19 cellular contexts compared by ENCODE assay signal in the genomic region with DNA sequence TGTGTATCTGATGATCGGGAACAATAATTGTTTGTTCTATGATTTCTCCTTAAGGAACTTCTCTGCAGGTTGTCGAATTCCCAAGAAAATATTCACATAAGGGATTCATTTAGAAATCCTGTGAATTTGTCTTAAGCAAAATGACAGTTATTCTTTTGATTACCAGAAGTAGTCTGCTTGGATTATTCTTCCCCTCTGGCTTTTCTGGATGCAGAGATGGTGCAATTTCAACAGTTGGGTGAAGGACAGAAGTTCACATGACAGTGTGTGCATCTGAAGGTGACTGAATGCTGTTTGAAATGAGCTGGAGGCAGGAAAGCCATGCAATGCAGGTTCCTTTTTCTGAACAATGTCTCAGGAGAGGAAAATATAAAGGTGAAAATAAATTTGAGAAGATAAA.
DNase-seq lines count a peak whose midpoint lies in the region; ATAC-seq, FAIRE-seq and TF ChIP-seq lines count a peak whose summit lies in the region.
"Had no signal": no experiment of that assay in that cellular context is flagged by ENCODE, and none has a peak within 500 bp of the region (broad histone marks: within the 10 kb centered on the region; RNA-seq: fewer than 3 reads in every experiment).

No MANE protein-coding gene starts in this region.

- H3K27ac Mint-ChIP-seq in astrocyte (ENCODE audit: unreplicated experiment) (peak overlapping the region; percentile 68), Calu3 (ENCODE audit: unreplicated experiment) (no peak overlapping the region)
- peak overlapping the region in 6 of 9 donors; percentile 4 to 79 (median 36) for H3K27ac Mint-ChIP-seq in naive thymus-derived CD4-positive, alpha-beta T cell

- POLR2A ChIA-PET in IMR-90 (lab: Charles Lee; ENCODE audit: unreplicated experiment): no interaction called here
- POLR2A ChIA-PET in naive thymus-derived CD4-positive, alpha-beta T cell (lab: Charles Lee): interaction anchor here (1.0 to 1.6 kb wide), 2 partner anchors 9 to 40 kb away, joined by 3 to 4 read pairs; no protein-coding TSS in a partner anchor

- in situ Hi-C loops in IMR-90 (cut with MboI; ENCODE audit: low sequenced_read_pairs): no loop called here

- H4K8ac ChIP-seq in IMR-90 (ENCODE audit: low read depth in 2 of 2, low read length in 2 of 2): no peak overlapping the region

- CTCF ChIA-PET in IMR-90 (lab: Yijun Ruan, JAX): interaction anchor here (0.7 to 0.9 kb wide), 2 partner anchors 11 to 52 kb away, joined by 3 read pairs; no protein-coding TSS in a partner anchor
- CTCF ChIA-PET in naive thymus-derived CD4-positive, alpha-beta T cell (lab: Charles Lee): interaction anchor here (0.7 to 2.6 kb wide), 2 partner anchors 234 to 282 kb away, joined by 3 to 17 read pairs; a partner anchor contains a TSS
- CTCF ChIA-PET in Calu3 (lab: Charles Lee): no interaction called here

- no peak overlapping the region; the same call in 1 of the 2 replicates for H4K5ac ChIP-seq in IMR-90 (ENCODE audit: low read depth, low read length)

- H3K23ac ChIP-seq in IMR-90 (ENCODE audit: low read depth, low read length): no peak overlapping the region

- H3K4me2 ChIP-seq in IMR-90 (ENCODE audit: low read depth, low read length) (peak overlapping the region; percentile 17; the same call in 1 of the 2 replicates), astrocyte (ENCODE audit: low read length) (no peak overlapping the region)

- H3K27me3 ChIP-seq in IMR-90 (ENCODE audit: control insufficient read depth, insufficient read depth, low read length) (no peaks in the 10 kb centered on the region), astrocyte (ENCODE audit: insufficient read depth, low read length) (no peaks in the 10 kb centered on the region)
- no peaks in the 10 kb centered on the region for H3K27me3 ChIP-seq in naive thymus-derived CD4-positive, alpha-beta T cell (ENCODE audit: control insufficient read depth in 2 of 2, insufficient read depth in 2 of 2, low read length in 2 of 2)
- H3K27me3 ChIP-seq: body of pancreas, ovary, tibial nerve had no signal

- dilution Hi-C loops in IMR-90 (cut with HindIII; ENCODE audit: low sequenced_read_pairs, unreplicated experiment): no loop called here

- H3K9me3 Mint-ChIP-seq in astrocyte (ENCODE audit: unreplicated experiment) (no peaks in the 10 kb centered on the region), Calu3 (ENCODE audit: low read depth, unreplicated experiment) (no peaks in the 10 kb centered on the region)
- H3K9me3 Mint-ChIP-seq in naive thymus-derived CD4-positive, alpha-beta T cell: no peaks in the 10 kb centered on the region

- DNase-seq in COLO829 (ENCODE audit: low spot score) (peak; percentile 51), IMR-90 (no peak), astrocyte (ENCODE audit: low read depth) (no peak), Calu3 (no peak), NCI-H2081 (lab: John Stamatoyannopoulos, UW) (no peak)
- DNase-seq in naive thymus-derived CD4-positive, alpha-beta T cell: no peak
- DNase-seq: activated effector memory CD4-positive, alpha-beta T cell treated with Interleukin-2 at 50 U/mL for 16 hours; body of pancreas; DMS153; HCEC 1CT; hypothalamus; kidney glomerular epithelial cell; mucosa of descending colon; NCI-H345; ovary; SHP77 treated with DMSO at 0.1 percent for 48 hours; T1000 had no signal

- no peak overlapping the region for H3K27ac ChIP-seq in IMR-90 (ENCODE audit: insufficient read depth, low read length)
- H3K27ac ChIP-seq in astrocyte (ENCODE audit: low read depth, low read length): no peak overlapping the region
- no peak overlapping the region for H3K27ac ChIP-seq in naive thymus-derived CD4-positive, alpha-beta T cell (ENCODE audit: low read depth, low read length)
- H3K27ac ChIP-seq: body of pancreas, ovary, tibial nerve had no signal

- no peaks in the 10 kb centered on the region for H3K9me3 ChIP-seq in IMR-90 (ENCODE audit: control insufficient read depth, insufficient read depth, low read length)
- H3K9me3 ChIP-seq in astrocyte (ENCODE audit: insufficient read depth, low read depth, low read length): no peaks in the 10 kb centered on the region
- no peaks in the 10 kb centered on the region for H3K9me3 ChIP-seq in naive thymus-derived CD4-positive, alpha-beta T cell (ENCODE audit: control insufficient read depth in 2 of 3, low read length in 3 of 3)
- H3K9me3 ChIP-seq: body of pancreas, mucosa of descending colon, ovary, tibial nerve had no signal

- H3K4ac ChIP-seq in IMR-90 (ENCODE audit: low read depth, low read length): no peak overlapping the region

- no peak for TF ChIP-seq POLR2A in IMR-90 (IDR thresholded peaks at IDR 0.05; ENCODE audit: low read depth, low read length)

- H3K18ac ChIP-seq in IMR-90 (ENCODE audit: low read depth, low read length): no peak overlapping the region

- H3K4me3 ChIP-seq in IMR-90 (ENCODE audit: insufficient read depth, low read depth, low read length) (no peak overlapping the region), astrocyte (ENCODE audit: insufficient read depth, low read depth, low read length) (no peak overlapping the region)
- no peak overlapping the region for H3K4me3 ChIP-seq in naive thymus-derived CD4-positive, alpha-beta T cell (ENCODE audit: low read length)
- H3K4me3 ChIP-seq: body of pancreas, mucosa of descending colon, ovary, tibial nerve had no signal

- TF ChIP-seq CTCF in IMR-90 (conservative IDR thresholded peaks at IDR 0.05; ENCODE audit: low read depth, low read length) (no peak), astrocyte (IDR thresholded peaks at IDR 0.05; ENCODE audit: insufficient read depth, low read depth, low read length) (no peak), Calu3 (IDR thresholded peaks at IDR 0.05; ENCODE audit: unreplicated experiment) (no peak)

- no peaks in the 10 kb centered on the region for H3K27me3 Mint-ChIP-seq in astrocyte (ENCODE audit: low read depth, unreplicated experiment)
- H3K27me3 Mint-ChIP-seq in naive thymus-derived CD4-positive, alpha-beta T cell: no peaks in the 10 kb centered on the region
- no peaks in the 10 kb centered on the region for H3K27me3 Mint-ChIP-seq in Calu3 (ENCODE audit: unreplicated experiment)

- H3K9ac ChIP-seq in IMR-90 (ENCODE audit: low read depth, low read length) (no peak overlapping the region), astrocyte (ENCODE audit: low read length) (no peak overlapping the region)

- intact Hi-C loops in IMR-90 (cut with micrococcal nuclease) (no loop called here), Calu3 (cut with micrococcal nuclease; ENCODE audit: unreplicated experiment) (no loop called here)
- intact Hi-C loops in naive thymus-derived CD4-positive, alpha-beta T cell (cut with micrococcal nuclease): loop anchor here in 1 of 2 donors (1.0 kb wide), 1 partner anchor 8 kb away; no protein-coding TSS in a partner anchor

- no peak overlapping the region for H2BK120ac ChIP-seq in IMR-90 (ENCODE audit: low read depth, low read length)

- ATAC-seq in IMR-90 (ENCODE audit: low read depth) (peak; percentile 12; the same call in 1 of the 2 replicates), HG02571 (IDR thresholded peaks at IDR 0.05; ENCODE audit: unreplicated experiment) (no peak)
- ATAC-seq in naive thymus-derived CD4-positive, alpha-beta T cell: no peak
- ATAC-seq: body of pancreas, mucosa of descending colon had no signal

- peaks cover 13% of the 10 kb centered on the region for H3K79me2 ChIP-seq in astrocyte (ENCODE audit: insufficient read depth, low read length)

- BruUV-seq in IMR-90 (replicated peaks; lab: Mats Ljungman, UMichigan): no TSS peak
- BruUV-seq in Calu3 (replicated peaks; lab: Mats Ljungman, UMichigan): no TSS peak

- no peak overlapping the region for H3K14ac ChIP-seq in IMR-90 (replicated peaks; ENCODE audit: low read depth, low read length)

- H2BK15ac ChIP-seq in IMR-90 (ENCODE audit: low read depth, low read length): no peak overlapping the region

- no peak overlapping the region for H3K56ac ChIP-seq in IMR-90 (ENCODE audit: extremely low read depth, insufficient read depth, low read length)

- H3K9me1 ChIP-seq in IMR-90 (ENCODE audit: insufficient read depth, low read length): peaks cover 5% of the 10 kb centered on the region

- H4K91ac ChIP-seq in IMR-90 (ENCODE audit: insufficient read depth, low read depth, low read length): no peak overlapping the region

- no peak overlapping the region for H2BK20ac ChIP-seq in IMR-90 (ENCODE audit: low read depth, low read length)

- H3K4me3 Mint-ChIP-seq in astrocyte (ENCODE audit: unreplicated experiment) (no peak overlapping the region), Calu3 (ENCODE audit: low read depth, unreplicated experiment) (no peak overlapping the region)
- H3K4me3 Mint-ChIP-seq in naive thymus-derived CD4-positive, alpha-beta T cell: no peak overlapping the region

- H2AK5ac ChIP-seq in IMR-90 (ENCODE audit: low read depth, low read length): peak overlapping the region; percentile 27; the same call in 1 of the 2 replicates

- H4K20me1 ChIP-seq in IMR-90 (ENCODE audit: insufficient read depth, low read length): peaks cover 3% of the 10 kb centered on the region; the same call in 1 of the 2 replicates
- H4K20me1 ChIP-seq in astrocyte (ENCODE audit: insufficient read depth, low read length): peaks cover 8% of the 10 kb centered on the region

- peaks cover 34% of the 10 kb centered on the region for H3K4me1 Mint-ChIP-seq in astrocyte (ENCODE audit: low read depth, unreplicated experiment)
- peaks cover 25 to 99% (median 86%) of the 10 kb centered on the region in 7 donors for H3K4me1 Mint-ChIP-seq in naive thymus-derived CD4-positive, alpha-beta T cell
- H3K4me1 Mint-ChIP-seq in Calu3 (ENCODE audit: low read depth, unreplicated experiment): peaks cover 17% of the 10 kb centered on the region

- no peak overlapping the region for H2BK5ac ChIP-seq in IMR-90 (ENCODE audit: low read depth, low read length, poor library complexity, severe bottlenecking)

- H3K36me3 Mint-ChIP-seq in astrocyte (ENCODE audit: low read depth, unreplicated experiment): peaks cover 7% of the 10 kb centered on the region
- peaks cover 0 to 40% (median 20%) of the 10 kb centered on the region in 5 donors for H3K36me3 Mint-ChIP-seq in naive thymus-derived CD4-positive, alpha-beta T cell
- no peaks in the 10 kb centered on the region for H3K36me3 Mint-ChIP-seq in Calu3 (ENCODE audit: insufficient read depth, unreplicated experiment)

- peaks cover 19% of the 10 kb centered on the region for H3K4me1 ChIP-seq in IMR-90 (ENCODE audit: control insufficient read depth, insufficient read depth, low read length)
- peaks cover 13% of the 10 kb centered on the region for H3K4me1 ChIP-seq in astrocyte (ENCODE audit: insufficient read depth, low read length)
- H3K4me1 ChIP-seq in naive thymus-derived CD4-positive, alpha-beta T cell (ENCODE audit: control insufficient read depth in 2 of 2, insufficient read depth in 2 of 2, low read length in 2 of 2): peaks cover 0 to 24% of the 10 kb centered on the region in 2 donors
- H3K4me1 ChIP-seq: body of pancreas had no signal

- TF ChIP-seq RAD21 in IMR-90 (IDR thresholded peaks at IDR 0.05; ENCODE audit: low read length): no peak

- H3K36me3 ChIP-seq in IMR-90 (ENCODE audit: control insufficient read depth, insufficient read depth, low read length) (no peaks in the 10 kb centered on the region; the same call in 1 of the 2 replicates), astrocyte (ENCODE audit: insufficient read depth, low read length) (peaks cover 2% of the 10 kb centered on the region)
- H3K36me3 ChIP-seq in naive thymus-derived CD4-positive, alpha-beta T cell (ENCODE audit: control insufficient read depth in 2 of 3, insufficient read depth in 3 of 3, low read length in 3 of 3): peaks cover 0 to 8% (median 0%) of the 10 kb centered on the region in 3 experiments
- H3K36me3 ChIP-seq: ovary, tibial nerve had no signal

- FAIRE-seq in astrocyte (lab: Jason Lieb, UNC): peak; percentile 29

- no peak overlapping the region for H2AK9ac ChIP-seq in IMR-90 (replicated peaks; ENCODE audit: low read depth, low read length, poor library complexity)

- no CpG with 5 or more reads among the region's 2 CpGs for WGBS in IMR-90 (ENCODE audit: extremely low coverage in 2 of 2, insufficient read length in 1 of 2), 2 experiments

- peaks cover 19 to 54% of the 10 kb centered on the region in 2 experiments for H3K79me1 ChIP-seq in IMR-90 (ENCODE audit: low read depth in 1 of 2, low read length in 2 of 2)

- no peak overlapping the region for H2AFZ ChIP-seq in IMR-90 (replicated peaks; ENCODE audit: low read length, poor library complexity)
- no peak overlapping the region for H2AFZ ChIP-seq in astrocyte (ENCODE audit: low read depth, low read length)
